In genomic region chr18:23226930-23227728, GRCh38 we compare ENCODE assay signal across 9 cellular contexts.
DNase-seq lines count a peak whose midpoint lies in the region; ATAC-seq and TF ChIP-seq lines count a peak whose summit lies in the region.
"Had no signal": no experiment of that assay in that cellular context is flagged by ENCODE, and none has a peak within 500 bp of the region (broad histone marks: within the 10 kb centered on the region; RNA-seq: fewer than 3 reads in every experiment).

No MANE protein-coding gene starts in this region.

- no peak overlapping the region for H3K4me3 Mint-ChIP-seq in stimulated activated naive CD8-positive, alpha-beta T cell treated with anti-CD3 and anti-CD28 coated beads, Interleukin-15, Interleukin-2, amounts not matched to agents 100 ng/mL and 50 ng/mL, for 24 hours

- no peaks in the 10 kb centered on the region for H3K9me3 ChIP-seq in lung (ENCODE audit: control insufficient read depth in 2 of 2, insufficient read depth in 1 of 2, low read length in 1 of 2)
- no peaks in the 10 kb centered on the region for H3K9me3 ChIP-seq in aorta (ENCODE audit: control insufficient read depth, low read length)

- H3K36me3 ChIP-seq in lung (ENCODE audit: control insufficient read depth in 2 of 2, insufficient read depth in 2 of 2, low read length in 2 of 2): no peaks in the 10 kb centered on the region
- no peaks in the 10 kb centered on the region for H3K36me3 ChIP-seq in aorta (ENCODE audit: control insufficient read depth in 1 of 2, insufficient read depth in 2 of 2, low read length in 1 of 2)

- intact Hi-C loops in aorta (cut with DNase I): loop anchor here in 1 of 2 donors (2.0 to 5.0 kb wide), 2 partner anchors 84 to 130 kb away; no protein-coding TSS in a partner anchor

- H3K36me3 Mint-ChIP-seq in stimulated activated naive CD8-positive, alpha-beta T cell treated with anti-CD3 and anti-CD28 coated beads, Interleukin-15, Interleukin-2, amounts not matched to agents 100 ng/mL and 50 ng/mL, for 24 hours (ENCODE audit: low read depth): peaks cover 21% of the 10 kb centered on the region

- H3K27me3 ChIP-seq in lung (ENCODE audit: control insufficient read depth, insufficient read depth) (no peaks in the 10 kb centered on the region), aorta (ENCODE audit: control insufficient read depth in 1 of 2, insufficient read depth in 2 of 2, low read length in 1 of 2) (no peaks in the 10 kb centered on the region)

- TF ChIP-seq CTCF in cardiac fibroblast (IDR thresholded peaks at IDR 0.05; ENCODE audit: low read depth, low read length) (no peak), lung (IDR thresholded peaks at IDR 0.05; ENCODE audit: control extremely low read depth, extremely low read depth) (no peak)

- ATAC-seq in stimulated activated naive CD8-positive, alpha-beta T cell treated with anti-CD3 and anti-CD28 coated beads, Interleukin-15, Interleukin-2, amounts not matched to agents 100 U/mL and 50 U/mL, for 24 hours: no peak
- ATAC-seq in lung (ENCODE audit: insufficient read depth, low FRiP score) (peak; percentile 2), aorta (ENCODE audit: low FRiP score) (peak; percentile 34), HG03135 (IDR thresholded peaks at IDR 0.05; ENCODE audit: unreplicated experiment) (no peak)

- H3K4me1 ChIP-seq in lung (ENCODE audit: control insufficient read depth in 2 of 2, insufficient read depth in 2 of 2, low read length in 2 of 2) (peaks cover 6 to 14% of the 10 kb centered on the region in 2 donors), aorta (ENCODE audit: control insufficient read depth in 1 of 2, insufficient read depth in 2 of 2, low read length in 2 of 2) (peaks cover 5 to 11% of the 10 kb centered on the region in 2 donors)

- 57 to 76% methylated on average over 11 of the region's 11 CpGs for WGBS in lung, 2 donors
- 43 to 46% methylated on average over 11 of the region's 11 CpGs for WGBS in aorta, 2 donors

- H3K27ac ChIP-seq in lung (ENCODE audit: low read depth in 1 of 2, low read length in 1 of 2) (peak overlapping the region; percentile 25 to 73), aorta (ENCODE audit: low read depth in 1 of 2, low read length in 2 of 2) (peak overlapping the region; percentile 96 to 100)

- peak overlapping the region; percentile 8 for H3K27ac Mint-ChIP-seq in stimulated activated naive CD8-positive, alpha-beta T cell treated with anti-CD3 and anti-CD28 coated beads, Interleukin-15, Interleukin-2, amounts not matched to agents 100 ng/mL and 50 ng/mL, for 24 hours

- no peaks in the 10 kb centered on the region for H3K27me3 Mint-ChIP-seq in stimulated activated naive CD8-positive, alpha-beta T cell treated with anti-CD3 and anti-CD28 coated beads, Interleukin-15, Interleukin-2, amounts not matched to agents 100 ng/mL and 50 ng/mL, for 24 hours

- DNase-seq in stimulated activated naive CD8-positive, alpha-beta T cell treated with anti-CD3 and anti-CD28 coated beads, Interleukin-15, Interleukin-2, amounts not matched to agents 100 U/mL and 50 U/mL, for 24 hours: no peak
- peak; percentile 91 to 93 for DNase-seq in cardiac fibroblast (ENCODE audit: low read depth in 2 of 2)
- peak; percentile 52 for DNase-seq in lung (ENCODE audit: low spot score)
- DNase-seq in aorta: peak; percentile 83 to 90
- no peak for DNase-seq in NCI-H446 (lab: John Stamatoyannopoulos, UW)
- DNase-seq in iPS-NIHi11 (ENCODE audit: low spot score): no peak
- DNase-seq: activated CD4-positive, alpha-beta T cell treated with anti-CD3 and anti-CD28 coated beads for 1 hour had no signal

- H3K9me3 Mint-ChIP-seq in stimulated activated naive CD8-positive, alpha-beta T cell treated with anti-CD3 and anti-CD28 coated beads, Interleukin-15, Interleukin-2, amounts not matched to agents 100 ng/mL and 50 ng/mL, for 24 hours: peaks cover 6% of the 10 kb centered on the region

- H3K4me3 ChIP-seq in cardiac fibroblast (replicated peaks in 1 of 2; ENCODE audit: low read depth in 2 of 2, low read length in 2 of 2) (no peak overlapping the region), lung (no peak overlapping the region), aorta (ENCODE audit: low read length in 2 of 2) (no peak overlapping the region)

- peaks cover 69% of the 10 kb centered on the region for H3K4me1 Mint-ChIP-seq in stimulated activated naive CD8-positive, alpha-beta T cell treated with anti-CD3 and anti-CD28 coated beads, Interleukin-15, Interleukin-2, amounts not matched to agents 100 ng/mL and 50 ng/mL, for 24 hours (ENCODE audit: low read depth)

Comparison
In these comparisons a context has a peak if more than half of its experiments do, and no peak if none do; other contexts are left out.
1. ATAC-seq: peak in lung (single experiment) and aorta (single experiment); none in stimulated activated naive CD8-positive, alpha-beta T cell treated with anti-CD3 and anti-CD28 coated beads, Interleukin-15, Interleukin-2, amounts not matched to agents 100 U/mL and 50 U/mL, for 24 hours (single experiment) and HG03135 (single experiment).
2. DNase-seq: peak in cardiac fibroblast (2 of 2), lung (single experiment) and aorta (2 of 2); none in stimulated activated naive CD8-positive, alpha-beta T cell treated with anti-CD3 and anti-CD28 coated beads, Interleukin-15, Interleukin-2, amounts not matched to agents 100 U/mL and 50 U/mL, for 24 hours (single experiment), NCI-H446 (0 of 2) and iPS-NIHi11 (single experiment).